ENCODE assay signal across 8 cellular contexts in the genomic region with DNA sequence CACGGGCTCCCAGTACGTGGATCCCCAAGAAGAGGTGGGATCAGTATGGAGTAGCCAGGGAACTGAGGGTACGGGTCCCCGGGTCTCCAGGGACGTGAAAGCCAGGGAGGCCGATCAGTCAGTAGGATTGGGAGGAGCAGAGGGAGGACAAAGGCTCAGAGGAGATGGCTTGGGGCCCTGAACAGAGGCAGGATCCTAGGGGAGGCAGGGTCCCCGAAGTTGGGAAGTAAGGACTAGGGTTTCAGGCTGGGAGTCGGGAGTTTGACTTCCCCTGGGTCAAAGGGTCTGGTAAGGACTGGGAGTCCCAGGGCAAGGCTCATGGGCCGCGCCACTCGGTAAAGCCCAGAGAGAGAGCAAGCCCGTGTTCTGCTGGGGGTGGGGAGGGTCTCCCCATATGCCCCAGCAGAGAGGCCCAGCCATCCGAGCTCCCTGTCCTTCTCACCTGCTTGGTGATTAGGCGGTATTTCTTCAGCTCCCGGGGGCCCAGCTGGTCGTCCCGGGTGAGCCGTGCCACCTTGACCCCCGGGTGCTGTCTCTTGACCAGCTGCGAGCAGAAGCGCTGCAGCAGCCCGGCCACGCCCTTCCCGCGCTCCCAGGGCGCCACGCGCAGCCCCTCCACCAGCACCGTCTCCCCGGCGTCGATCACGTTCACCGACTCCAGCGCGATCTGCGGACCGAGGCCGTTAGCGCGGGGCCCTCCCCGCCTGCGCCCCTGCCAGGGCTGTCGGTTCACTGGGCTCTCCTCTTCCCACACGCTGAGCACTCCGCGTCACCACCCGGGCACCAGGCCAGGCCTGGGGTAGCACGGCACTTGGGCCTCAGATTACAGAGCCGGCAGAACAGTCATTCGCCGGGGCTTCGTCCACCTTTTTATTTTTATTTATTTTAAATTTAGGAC. TPM values are rescaled to one million over a fixed set of nuclear protein-coding genes. Genes with fewer than 3 reads are reported as not detected.
DNase-seq lines count a peak whose midpoint lies in the region; ATAC-seq and TF ChIP-seq lines count a peak whose summit lies in the region.

No MANE protein-coding gene starts in this region.

- H3K4me3 ChIP-seq in AG04450 (ENCODE audit: low read depth, low read length) (peak overlapping the region; percentile 46), SJSA1 (no peak overlapping the region), foreskin fibroblast (ENCODE audit: low read depth in 1 of 2, low read length in 2 of 2) (peak overlapping the region; percentile 29 to 33)

- CTCF ChIA-PET in AG04450 (lab: Charles Lee): interaction anchor here (0.7 to 1.9 kb wide), 3 partner anchors 19 to 96 kb away, joined by 3 to 16 read pairs (median 12); no protein-coding TSS in a partner anchor

- H3K4me1 ChIP-seq in SJSA1 (replicated peaks): peaks cover 32% of the 10 kb centered on the region

- ATAC-seq in GM18505 (IDR thresholded peaks at IDR 0.05; ENCODE audit: unreplicated experiment) (no peak), HG02798 (IDR thresholded peaks at IDR 0.05; ENCODE audit: poor library complexity, unreplicated experiment) (no peak)

- TF ChIP-seq CTCF in AG04450 (IDR thresholded peaks at IDR 0.05; ENCODE audit: low read depth, low read length) (no peak), foreskin fibroblast (IDR thresholded peaks at IDR 0.05; ENCODE audit: low read depth, low read length) (no peak)

- H3K27me3 ChIP-seq in AG04450 (ENCODE audit: control insufficient read depth, insufficient read depth, low read length): peaks cover 70% of the 10 kb centered on the region
- peaks cover 95% of the 10 kb centered on the region for H3K27me3 ChIP-seq in SJSA1 (replicated peaks)

- H3K27ac ChIP-seq in AG04450 (ENCODE audit: low read depth, low read length): peak overlapping the region; percentile 31
- no peak overlapping the region for H3K27ac ChIP-seq in SJSA1

- POLR2A ChIA-PET in AG04450 (lab: Yijun Ruan, JAX): interaction anchor here (0.9 kb wide), 1 partner anchor 45 kb away, joined by 3 read pairs; a partner anchor contains a TSS

- H3K9me3 ChIP-seq in AG04450 (ENCODE audit: control insufficient read depth, insufficient read depth, low read length) (peaks cover 2% of the 10 kb centered on the region; the same call in 1 of the 2 replicates), SJSA1 (replicated peaks) (peaks cover 2% of the 10 kb centered on the region; the same call in 1 of the 2 replicates)

- no peak for TF ChIP-seq POLR2A in GM18505 (IDR thresholded peaks at IDR 0.05; ENCODE audit: borderline replicate concordance, extremely low read depth, insufficient read depth, insufficient read length)

- peak; percentile 68 for DNase-seq in AG04450 (ENCODE audit: low read depth, low spot score)
- peak; percentile 63 for DNase-seq in HCEC 1CT
- peak; percentile 53 to 81 for DNase-seq in SJSA1 (ENCODE audit: low read depth in 1 of 2, low spot score in 2 of 2)
- peak; percentile 85 to 96 for DNase-seq in foreskin fibroblast
- DNase-seq in retina: peak; percentile 48
- no peak for DNase-seq in NCI-H2227 treated with DMSO at 0.1 percent for 48 hours (lab: John Stamatoyannopoulos, UW)

- no peaks in the 10 kb centered on the region for H3K36me3 ChIP-seq in SJSA1

RNA-seq across cellular contexts. Expression of a gene that starts 7.0 kb away (rescaled TPM):
- 0.02 and 0.05 TPM in 2 replicates for polyA plus RNA-seq in AG04450 (2011; rRNA removed)
- not detected in 2 replicates for polyA minus RNA-seq in AG04450 (2011; rRNA and poly(A)+ RNA removed)
- total RNA-seq in SJSA1 (2014; rRNA removed; shearing (Covaris generic)): not detected in 2 replicates

RNA-seq across cellular contexts. Expression of a gene that starts 7.7 kb away (rescaled TPM):
- 0.16 and 0.38 TPM in 2 replicates for polyA plus RNA-seq in AG04450 (2011; rRNA removed)
- 0.13 and 0.28 TPM in 2 replicates for polyA minus RNA-seq in AG04450 (2011; rRNA and poly(A)+ RNA removed)
- not detected in 2 replicates for total RNA-seq in SJSA1 (2014; rRNA removed; shearing (Covaris generic))

RNA-seq across cellular contexts. Expression of a gene that starts 18.8 kb away (rescaled TPM):
- 197 and 227 TPM in 2 replicates for polyA plus RNA-seq in AG04450 (2011; rRNA removed)
- polyA minus RNA-seq in AG04450 (2011; rRNA and poly(A)+ RNA removed): 93.2 and 93.4 TPM in 2 replicates
- 98.4 and 119 TPM in 2 replicates for total RNA-seq in SJSA1 (2014; rRNA removed; shearing (Covaris generic))

RNA-seq across cellular contexts. Expression of a gene that starts 27.7 kb away (rescaled TPM):
- not detected in 2 replicates for polyA plus RNA-seq in AG04450 (2011; rRNA removed)
- polyA minus RNA-seq in AG04450 (2011; rRNA and poly(A)+ RNA removed): not detected in 2 replicates
- not detected in 2 replicates for total RNA-seq in SJSA1 (2014; rRNA removed; shearing (Covaris generic))

RNA-seq across cellular contexts. Expression of a gene that starts 44.3 kb away (rescaled TPM):
- 60.6 and 86.9 TPM in 2 replicates for polyA plus RNA-seq in AG04450 (2011; rRNA removed)
- 57.3 and 84.1 TPM in 2 replicates for polyA minus RNA-seq in AG04450 (2011; rRNA and poly(A)+ RNA removed)
- 71.3 and 88.2 TPM in 2 replicates for total RNA-seq in SJSA1 (2014; rRNA removed; shearing (Covaris generic))
